8 cellular contexts compared by ENCODE assay signal in genomic region chr11:63974259-63975143, GRCh38. TPM values are rescaled to one million over a fixed set of nuclear protein-coding genes. Genes with fewer than 3 reads are reported as not detected.
DNase-seq lines count a peak whose midpoint lies in the region; ATAC-seq and TF ChIP-seq lines count a peak whose summit lies in the region.

Gene COX8A, plus strand, starts transcription at chr11:63974620. Its CDS starts 61 bp downstream, at chr11:63974681.

- ATAC-seq in RWPE2 (ENCODE audit: low read depth): peak; percentile 97
- peak; percentile 99 for ATAC-seq in naive thymus-derived CD4-positive, alpha-beta T cell
- ATAC-seq in stimulated activated naive B cell treated with anti-CD40 and anti-IgM and Interleukin-4, amounts not matched to agents 10 μg/mL and 1 μg/mL and 100 μg/mL, for 72 hours (replicated peaks): peak; percentile 98 to 99

- no peaks in the 10 kb centered on the region for H3K27me3 ChIP-seq in RWPE2 (ENCODE audit: insufficient read depth, poor library complexity, severe bottlenecking)
- no peaks in the 10 kb centered on the region for H3K27me3 ChIP-seq in fibroblast of lung (ENCODE audit: control insufficient read depth, insufficient read depth, low read length)
- no peaks in the 10 kb centered on the region for H3K27me3 ChIP-seq in naive thymus-derived CD4-positive, alpha-beta T cell (ENCODE audit: control insufficient read depth in 2 of 2, insufficient read depth in 2 of 2, low read length in 2 of 2)

- peak within 1 kb of the TSS; percentile 68 for H3K4me3 ChIP-seq in RWPE2 (ENCODE audit: severe bottlenecking)
- peak within 1 kb of the TSS; percentile 84 to 97 (median 95) for H3K4me3 ChIP-seq in fibroblast of lung (replicated peaks in 1 of 4; ENCODE audit: control extremely low read depth in 1 of 4, insufficient read depth in 1 of 4, low read depth in 3 of 4, low read length in 4 of 4)
- H3K4me3 ChIP-seq in naive thymus-derived CD4-positive, alpha-beta T cell (ENCODE audit: low read length): peak within 1 kb of the TSS; percentile 87

- peaks cover 21% of the 10 kb centered on the region for H3K4me1 Mint-ChIP-seq in activated T-helper 2 cell treated with anti-CD3 and anti-CD28 coated beads, Interferon-gamma antibody, Interleukin-2, Interleukin-4, amounts not matched to agents 10 μg/mL and 5 μg/mL and 100 μg/mL, durations not matched to agents 14 hours and 24 hours and 36 hours (ENCODE audit: low read depth)
- peaks cover 12 to 36% (median 29%) of the 10 kb centered on the region in 7 donors for H3K4me1 Mint-ChIP-seq in naive thymus-derived CD4-positive, alpha-beta T cell
- H3K4me1 Mint-ChIP-seq in stimulated activated naive B cell treated with anti-CD40 and anti-IgM and Interleukin-4, amounts not matched to agents 10 μg/mL and 1 μg/mL and 100 μg/mL, for 72 hours: peaks cover 20 to 39% of the 10 kb centered on the region in 2 donors

- H3K4me1 ChIP-seq in RWPE2 (ENCODE audit: insufficient read depth, poor library complexity, severe bottlenecking) (no peaks in the 10 kb centered on the region), fibroblast of lung (ENCODE audit: control insufficient read depth, extremely low read depth, insufficient read depth, low read length) (peaks cover 5% of the 10 kb centered on the region)
- peaks cover 10 to 11% of the 10 kb centered on the region in 2 donors for H3K4me1 ChIP-seq in naive thymus-derived CD4-positive, alpha-beta T cell (ENCODE audit: control insufficient read depth in 2 of 2, insufficient read depth in 2 of 2, low read length in 2 of 2)

- peak within 1 kb of the TSS; percentile 63 for H3K4me2 ChIP-seq in fibroblast of lung (ENCODE audit: extremely low read depth, insufficient read depth, low read length)

- peak within 1 kb of the TSS; percentile 100 for H3K4me3 Mint-ChIP-seq in activated T-helper 2 cell treated with anti-CD3 and anti-CD28 coated beads, Interferon-gamma antibody, Interleukin-2, Interleukin-4, amounts not matched to agents 10 μg/mL and 5 μg/mL and 100 μg/mL, durations not matched to agents 14 hours and 24 hours and 36 hours (ENCODE audit: low read depth)
- peak within 1 kb of the TSS; percentile 98 to 100 (median 99) for H3K4me3 Mint-ChIP-seq in naive thymus-derived CD4-positive, alpha-beta T cell
- peak within 1 kb of the TSS; percentile 100 for H3K4me3 Mint-ChIP-seq in stimulated activated naive B cell treated with anti-CD40 and anti-IgM and Interleukin-4, amounts not matched to agents 10 μg/mL and 1 μg/mL and 100 μg/mL, for 72 hours

- peak within 1 kb of the TSS; percentile 89 for H2AFZ ChIP-seq in fibroblast of lung (ENCODE audit: low read length)

- H3K27me3 Mint-ChIP-seq in activated T-helper 2 cell treated with anti-CD3 and anti-CD28 coated beads, Interferon-gamma antibody, Interleukin-2, Interleukin-4, amounts not matched to agents 10 μg/mL and 5 μg/mL and 100 μg/mL, durations not matched to agents 14 hours and 24 hours and 36 hours (ENCODE audit: low read depth): no peaks in the 10 kb centered on the region
- peaks cover 0 to 2% (median 0%) of the 10 kb centered on the region in 5 donors for H3K27me3 Mint-ChIP-seq in naive thymus-derived CD4-positive, alpha-beta T cell
- H3K27me3 Mint-ChIP-seq in stimulated activated naive B cell treated with anti-CD40 and anti-IgM and Interleukin-4, amounts not matched to agents 10 μg/mL and 1 μg/mL and 100 μg/mL, for 72 hours: peaks cover 2 to 3% of the 10 kb centered on the region in 2 donors

- H3K27ac ChIP-seq in RWPE2 (ENCODE audit: poor library complexity, severe bottlenecking) (peak within 1 kb of the TSS; percentile 75), fibroblast of lung (ENCODE audit: insufficient read depth, low read length) (peak within 1 kb of the TSS; percentile 98)
- peak within 1 kb of the TSS; percentile 94 for H3K27ac ChIP-seq in naive thymus-derived CD4-positive, alpha-beta T cell (ENCODE audit: low read depth, low read length)

- TF ChIP-seq CTCF in RWPE2 (IDR thresholded peaks at IDR 0.05; ENCODE audit: poor library complexity, severe bottlenecking) (peak; percentile 7), fibroblast of lung (conservative IDR thresholded peaks at IDR 0.05 in 1 of 2, IDR thresholded peaks at IDR 0.05 in 1 of 2; ENCODE audit: low read depth in 1 of 2, low read length in 2 of 2) (peak in 1 of 2 donors; percentile 11)

- peaks cover 4% of the 10 kb centered on the region for H3K9me3 Mint-ChIP-seq in activated T-helper 2 cell treated with anti-CD3 and anti-CD28 coated beads, Interferon-gamma antibody, Interleukin-2, Interleukin-4, amounts not matched to agents 10 μg/mL and 5 μg/mL and 100 μg/mL, durations not matched to agents 14 hours and 24 hours and 36 hours
- peaks cover 0 to 4% (median 0%) of the 10 kb centered on the region in 11 donors for H3K9me3 Mint-ChIP-seq in naive thymus-derived CD4-positive, alpha-beta T cell
- H3K9me3 Mint-ChIP-seq in stimulated activated naive B cell treated with anti-CD40 and anti-IgM and Interleukin-4, amounts not matched to agents 10 μg/mL and 1 μg/mL and 100 μg/mL, for 72 hours: no peaks in the 10 kb centered on the region

- peak within 1 kb of the TSS; percentile 97 for H3K9ac ChIP-seq in fibroblast of lung (ENCODE audit: insufficient read depth, low read length)

- intact Hi-C loops in activated T-helper 2 cell treated with anti-CD3 and anti-CD28 coated beads, Interferon-gamma antibody, Interleukin-2, Interleukin-4, amounts not matched to agents 10 μg/mL and 5 μg/mL and 100 μg/mL, durations not matched to agents 14 hours and 24 hours and 36 hours (cut with micrococcal nuclease): loop anchor here (1.0 to 10.0 kb wide), 3 partner anchors 12 to 140 kb away; partner anchors contain the start of genes MARK2, NAA40 and OTUB1
- intact Hi-C loops in naive thymus-derived CD4-positive, alpha-beta T cell (cut with micrococcal nuclease): loop anchor here (1.0 to 10.0 kb wide), 10 partner anchors 12 to 332 kb away; partner anchors contain the start of genes OTUB1 (in 2 of the 2), ATL3 (in 1 of the 2), RTN3 (in 1 of the 2) and ZFTA (in 1 of the 2)

- DNase-seq in EL: peak; percentile 100
- DNase-seq in H4 (ENCODE audit: low spot score): peak; percentile 100
- DNase-seq in LoVo (ENCODE audit: low spot score): peak; percentile 99
- DNase-seq in RWPE2 (ENCODE audit: low spot score): peak; percentile 98
- peak; percentile 98 for DNase-seq in activated T-helper 2 cell treated with anti-CD3 and anti-CD28 coated beads, Interferon-gamma antibody, Interleukin-2, Interleukin-4, amounts not matched to agents 10 μg/mL and 5 μg/mL and 100 μg/mL, durations not matched to agents 14 hours and 24 hours and 36 hours (ENCODE audit: low spot score)
- DNase-seq in fibroblast of lung (ENCODE audit: low read depth in 2 of 2): peak; percentile 100
- peak; percentile 65 to 97 (median 94) for DNase-seq in naive thymus-derived CD4-positive, alpha-beta T cell
- DNase-seq in stimulated activated naive B cell treated with anti-CD40 and anti-IgM and Interleukin-4, amounts not matched to agents 10 μg/mL and 1 μg/mL and 100 μg/mL, for 72 hours: peak; percentile 96

- CTCF ChIA-PET in naive thymus-derived CD4-positive, alpha-beta T cell (lab: Charles Lee): interaction anchor here (1.0 kb wide), 1 partner anchor 138 kb away, joined by 3 read pairs; no protein-coding TSS in a partner anchor

- H3K36me3 Mint-ChIP-seq in activated T-helper 2 cell treated with anti-CD3 and anti-CD28 coated beads, Interferon-gamma antibody, Interleukin-2, Interleukin-4, amounts not matched to agents 10 μg/mL and 5 μg/mL and 100 μg/mL, durations not matched to agents 14 hours and 24 hours and 36 hours (ENCODE audit: low read depth): peaks cover 23% of the 10 kb centered on the region
- H3K36me3 Mint-ChIP-seq in naive thymus-derived CD4-positive, alpha-beta T cell: peaks cover 0 to 15% (median 0%) of the 10 kb centered on the region in 5 donors
- peaks cover 16 to 27% of the 10 kb centered on the region in 2 donors for H3K36me3 Mint-ChIP-seq in stimulated activated naive B cell treated with anti-CD40 and anti-IgM and Interleukin-4, amounts not matched to agents 10 μg/mL and 1 μg/mL and 100 μg/mL, for 72 hours

- H3K27ac Mint-ChIP-seq in activated T-helper 2 cell treated with anti-CD3 and anti-CD28 coated beads, Interferon-gamma antibody, Interleukin-2, Interleukin-4, amounts not matched to agents 10 μg/mL and 5 μg/mL and 100 μg/mL, durations not matched to agents 14 hours and 24 hours and 36 hours: peak within 1 kb of the TSS; percentile 98
- H3K27ac Mint-ChIP-seq in naive thymus-derived CD4-positive, alpha-beta T cell: peak within 1 kb of the TSS; percentile 94 to 99 (median 99)
- H3K27ac Mint-ChIP-seq in stimulated activated naive B cell treated with anti-CD40 and anti-IgM and Interleukin-4, amounts not matched to agents 10 μg/mL and 1 μg/mL and 100 μg/mL, for 72 hours: peak within 1 kb of the TSS; percentile 100

- H3K36me3 ChIP-seq in RWPE2 (ENCODE audit: low read depth) (peaks cover 11% of the 10 kb centered on the region; the same call in 1 of the 2 replicates), fibroblast of lung (ENCODE audit: control insufficient read depth, insufficient read depth, low read length) (peaks cover 6% of the 10 kb centered on the region)
- H3K36me3 ChIP-seq in naive thymus-derived CD4-positive, alpha-beta T cell (ENCODE audit: control insufficient read depth in 2 of 3, insufficient read depth in 3 of 3, low read length in 3 of 3): peaks cover 0 to 20% (median 0%) of the 10 kb centered on the region in 3 experiments

- POLR2A ChIA-PET in naive thymus-derived CD4-positive, alpha-beta T cell (lab: Charles Lee): interaction anchor here (0.6 to 2.4 kb wide), 7 partner anchors 9 to 343 kb away, joined by 3 to 16 read pairs (median 4); partner anchors contain the start of genes OTUB1, PRDX5, RCOR2 and TRMT112

- H3K9me3 ChIP-seq in RWPE2 (ENCODE audit: severe bottlenecking) (no peaks in the 10 kb centered on the region), fibroblast of lung (ENCODE audit: control insufficient read depth, insufficient read depth, low read depth, low read length) (no peaks in the 10 kb centered on the region)
- no peaks in the 10 kb centered on the region for H3K9me3 ChIP-seq in naive thymus-derived CD4-positive, alpha-beta T cell (ENCODE audit: control insufficient read depth in 2 of 3, low read length in 3 of 3)

- no peaks in the 10 kb centered on the region for H4K20me1 ChIP-seq in fibroblast of lung (ENCODE audit: control insufficient read depth, extremely low read depth, insufficient read depth, low read length)

- peaks cover 44% of the 10 kb centered on the region for H3K79me2 ChIP-seq in fibroblast of lung (ENCODE audit: control insufficient read depth, insufficient read depth, low read length)

RNA-seq across cellular contexts. Expression of gene COX8A, which starts in this region (rescaled TPM):
- 745 and 794 TPM in 2 replicates for total RNA-seq in H4 (2014; rRNA removed; shearing (Covaris generic))
- 312 and 326 TPM in 2 replicates for total RNA-seq in activated T-helper 2 cell treated with anti-CD3 and anti-CD28 coated beads, Interferon-gamma antibody, Interleukin-2, Interleukin-4, amounts not matched to agents 10 μg/mL and 5 μg/mL and 100 μg/mL, durations not matched to agents 14 hours and 24 hours and 36 hours
- total RNA-seq in fibroblast of lung: 255 and 409 TPM in 2 replicates
- 200 and 330 TPM in 2 replicates for polyA plus RNA-seq in fibroblast of lung
- 442 and 742 TPM in 2 replicates for polyA plus RNA-seq in fibroblast of lung (2012)
- 456 and 866 TPM in 2 replicates for polyA minus RNA-seq in fibroblast of lung (ENCODE audit: low replicate concordance)
- total RNA-seq in naive thymus-derived CD4-positive, alpha-beta T cell: 100 to 1,000 TPM in 4 of 5 experiments, 10 to 100 TPM in 1; 90.9 to 363 (median 105) TPM
- polyA plus RNA-seq in naive thymus-derived CD4-positive, alpha-beta T cell: 100 to 1,000 TPM; 360 to 375 TPM

Comparison
In these comparisons a context has a peak if more than half of its experiments do, and no peak if none do; other contexts are left out.
1. Peak in every context shown above with its lines: DNase-seq, ATAC-seq, H3K4me3 ChIP-seq and H3K27ac ChIP-seq.